In genomic region chr16:10992797-10993196, GRCh38 we compare ENCODE assay signal across 8 cellular contexts. TPM values are rescaled to one million over a fixed set of nuclear protein-coding genes. Genes with fewer than 3 reads are reported as not detected.
A peak's percentile ranks its signal among the peaks of the same experiment; 100 is the strongest.
DNase-seq lines count a peak whose midpoint lies in the region; ATAC-seq and TF ChIP-seq lines count a peak whose summit lies in the region.

No MANE protein-coding gene starts in this region.

- no peaks in the 10 kb centered on the region for H3K9me3 ChIP-seq in OCI-LY7 (ENCODE audit: low read length)

- TF ChIP-seq CTCF in astrocyte of the cerebellum (IDR thresholded peaks at IDR 0.05; ENCODE audit: low read depth, low read length, missing control alignments) = no peak
- no peak for TF ChIP-seq CTCF in OCI-LY7 (conservative IDR thresholded peaks at IDR 0.05; ENCODE audit: low read length)

- H3K27ac ChIP-seq in OCI-LY7 (ENCODE audit: low read depth, low read length, poor library complexity, severe bottlenecking) = no peak overlapping the region

- ATAC-seq in HG02763 (IDR thresholded peaks at IDR 0.05; ENCODE audit: unreplicated experiment) = no peak
- ATAC-seq in GM19351 (IDR thresholded peaks at IDR 0.05; ENCODE audit: unreplicated experiment) = no peak

- no TSS peak for BruUV-seq in OCI-LY7 (replicated peaks; lab: Mats Ljungman, UMichigan)

- H3K4me1 ChIP-seq in OCI-LY7 (ENCODE audit: insufficient read depth, low read length, poor library complexity, severe bottlenecking) = no peaks in the 10 kb centered on the region

- no peaks in the 10 kb centered on the region for H3K9me2 ChIP-seq in OCI-LY7 (ENCODE audit: insufficient read depth, low read length)

- peak; percentile 53 for DNase-seq in CD1c-positive myeloid dendritic cell (ENCODE audit: extremely low spot score)
- peak; percentile 24 for DNase-seq in HT-29 (ENCODE audit: low spot score)
- peak; percentile 41 for DNase-seq in astrocyte of the cerebellum (ENCODE audit: low read depth)
- peak; percentile 85 for DNase-seq in myocyte (ENCODE audit: low read depth)
- no peak for DNase-seq in OCI-LY7 (ENCODE audit: low spot score)
- DNase-seq in NCI-H146 (lab: John Stamatoyannopoulos, UW) = no peak

- in situ Hi-C loops in astrocyte of the cerebellum (cut with HindIII; ENCODE audit: low sequenced_read_pairs) = no loop called here

- H3K79me2 ChIP-seq in OCI-LY7 (ENCODE audit: insufficient read depth, low read depth, low read length) = no peaks in the 10 kb centered on the region

- 0 out of 2 replicates have a peak, but pooled peaks cover 3% of the 10 kb centered on the region for H4K20me1 ChIP-seq in OCI-LY7 (ENCODE audit: insufficient read depth, low read length)

- intact Hi-C loops in OCI-LY7 (cut with micrococcal nuclease; ENCODE audit: unreplicated experiment) = no loop called here

- no peak overlapping the region for H3K4me2 ChIP-seq in OCI-LY7 (ENCODE audit: low read length)

- CTCF ChIA-PET in OCI-LY7 (lab: Charles Lee; ENCODE audit: unreplicated experiment) = interaction anchor here (0.6 kb wide), 1 partner anchor 262 kb away, joined by 3 read pairs; no protein-coding TSS in a partner anchor

- POLR2A ChIA-PET in OCI-LY7 (lab: Charles Lee) = no interaction called here

- H3K4me3 ChIP-seq in astrocyte of the cerebellum (ENCODE audit: low read depth, low read length) (no peak overlapping the region), OCI-LY7 (ENCODE audit: low read depth, low read length, poor library complexity, severe bottlenecking) (no peak overlapping the region)

- peaks cover 88% of the 10 kb centered on the region for H3K36me3 ChIP-seq in OCI-LY7 (ENCODE audit: insufficient read depth, low read length)

- no peak overlapping the region for H2AFZ ChIP-seq in OCI-LY7 (ENCODE audit: low read length)

RNA-seq across cellular contexts. Expression of gene CLEC16A, which starts 48.4 kb away (rescaled TPM):
- total RNA-seq in HT-29 (2014; rRNA removed; shearing (Covaris generic)) = 12.7 and 13.5 TPM in 2 replicates
- total RNA-seq in myocyte = 20.7 and 23.8 TPM in 2 replicates
- polyA plus RNA-seq in myocyte (2012) = 28.7 TPM
- total RNA-seq in OCI-LY7 (2014; rRNA removed; shearing (Covaris generic)) = 26.2 and 31.1 TPM in 2 replicates
- 50.9 and 52.0 TPM in 2 replicates for total RNA-seq in OCI-LY7 (2022)

RNA-seq across cellular contexts. Expression of gene DEXI, which starts 50.5 kb away (rescaled TPM):
- 47.7 and 54.8 TPM in 2 replicates for total RNA-seq in HT-29 (2014; rRNA removed; shearing (Covaris generic))
- total RNA-seq in myocyte = 63.8 and 75.2 TPM in 2 replicates
- polyA plus RNA-seq in myocyte (2012) = 49.9 TPM
- 12.7 and 17.6 TPM in 2 replicates for total RNA-seq in OCI-LY7 (2014; rRNA removed; shearing (Covaris generic))
- total RNA-seq in OCI-LY7 (2022) = 13.5 and 15.1 TPM in 2 replicates

Comparison
In these comparisons a context has a peak if more than half of its experiments do, and no peak if none do; other contexts are left out.
1. DNase-seq: peak in CD1c-positive myeloid dendritic cell (single experiment), HT-29 (single experiment), astrocyte of the cerebellum (single experiment) and myocyte (single experiment); none in OCI-LY7 (single experiment) and NCI-H146 (single experiment).